Comparison of ENCODE assay signal across 10 cellular contexts in the genomic region with DNA sequence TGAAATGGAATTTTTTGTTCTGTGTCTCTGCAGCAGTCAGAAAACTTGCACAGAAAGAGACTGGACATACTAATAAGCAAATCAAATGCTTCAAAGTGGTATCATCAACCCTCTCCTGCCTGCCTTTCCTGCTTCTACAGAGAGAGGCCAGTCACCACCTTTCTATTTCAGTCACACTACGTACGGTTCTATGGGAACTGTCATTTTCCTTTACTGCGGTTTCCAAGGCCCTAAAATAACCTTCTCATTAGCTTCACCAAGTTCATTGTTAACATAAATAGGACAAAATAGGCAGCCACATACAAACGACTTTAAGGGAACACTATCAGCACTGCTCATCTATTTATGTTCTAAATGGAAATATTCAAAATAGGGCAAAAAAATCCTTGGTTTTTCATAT.
DNase-seq lines count a peak whose midpoint lies in the region; ATAC-seq and TF ChIP-seq lines count a peak whose summit lies in the region.
"Had no signal": no experiment of that assay in that cellular context is flagged by ENCODE, and none has a peak within 500 bp of the region (broad histone marks: within the 10 kb centered on the region; RNA-seq: fewer than 3 reads in every experiment).

No MANE protein-coding gene starts in this region.

- H3K4me1 ChIP-seq in Peyer's patch (peaks cover 0 to 10% (median 4%) of the 10 kb centered on the region in 4 donors), left lung (no peaks in the 10 kb centered on the region)

- no peak for DNase-seq in AG04450 (ENCODE audit: low read depth, low spot score)
- peak; percentile 55 for DNase-seq in NCI-H526 treated with DMSO at 0.1 percent for 48 hours (lab: John Stamatoyannopoulos, UW)
- no peak for DNase-seq in left ventricle myocardium superior
- no peak for DNase-seq in HK-2 (ENCODE audit: unreplicated experiment)
- DNase-seq in NCI-H1694 (lab: John Stamatoyannopoulos, UW), result no peak
- no peak for DNase-seq in Peyer's patch
- no peak for DNase-seq in left lung
- DNase-seq: upper lobe of left lung had no signal

- H3K9me3 ChIP-seq in AG04450 (ENCODE audit: control insufficient read depth, insufficient read depth, low read length) (no peaks in the 10 kb centered on the region), Peyer's patch (no peaks in the 10 kb centered on the region), left lung (peaks cover 0 to 5% of the 10 kb centered on the region in 2 donors)
- H3K9me3 ChIP-seq: neutrophil, upper lobe of left lung had no signal

- TF ChIP-seq POLR2A in Peyer's patch (IDR thresholded peaks at IDR 0.05), result no peak

- TF ChIP-seq CTCF in AG04450 (IDR thresholded peaks at IDR 0.05; ENCODE audit: low read depth, low read length), result no peak
- peak in 1 of 6 experiments; percentile 5 for TF ChIP-seq CTCF in Peyer's patch (IDR thresholded peaks at IDR 0.05)
- TF ChIP-seq CTCF in left lung (IDR thresholded peaks at IDR 0.05), result no peak

- intact Hi-C loops in left ventricle myocardium superior (cut with micrococcal nuclease), result no loop called here
- intact Hi-C loops in left lung (cut with DNase I), result no loop called here

- H3K27ac ChIP-seq in AG04450 (ENCODE audit: low read depth, low read length) (peak overlapping the region; percentile 0), Peyer's patch (peak overlapping the region in 1 of 4 donors; percentile 47), left lung (no peak overlapping the region)
- H3K27ac ChIP-seq: neutrophil had no signal

- H3K36me3 ChIP-seq in Peyer's patch, result no peaks in the 10 kb centered on the region
- no peaks in the 10 kb centered on the region for H3K36me3 ChIP-seq in left lung
- H3K36me3 ChIP-seq: neutrophil, upper lobe of left lung had no signal

- H3K4me3 ChIP-seq in AG04450 (ENCODE audit: low read depth, low read length) (no peak overlapping the region), Peyer's patch (no peak overlapping the region), left lung (no peak overlapping the region)
- H3K4me3 ChIP-seq: upper lobe of left lung had no signal

- no peaks in the 10 kb centered on the region for H3K27me3 ChIP-seq in AG04450 (ENCODE audit: control insufficient read depth, insufficient read depth, low read length)
- no peaks in the 10 kb centered on the region for H3K27me3 ChIP-seq in Peyer's patch
- no peaks in the 10 kb centered on the region for H3K27me3 ChIP-seq in left lung
- H3K27me3 ChIP-seq: neutrophil, upper lobe of left lung had no signal

- CTCF ChIA-PET in AG04450 (lab: Charles Lee), result interaction anchor here (0.9 to 2.0 kb wide), 2 partner anchors 69 to 418 kb away, joined by 4 read pairs; partner anchors contain the start of gene GORASP2

- ATAC-seq in GM19324 (IDR thresholded peaks at IDR 0.05; ENCODE audit: low FRiP score, unreplicated experiment) (peak; percentile 61), left ventricle myocardium superior (peak; percentile 93), left lung (no peak)

- POLR2A ChIA-PET in AG04450 (lab: Yijun Ruan, JAX), result no interaction called here
